13 cellular contexts compared by ENCODE assay signal in the genomic region with DNA sequence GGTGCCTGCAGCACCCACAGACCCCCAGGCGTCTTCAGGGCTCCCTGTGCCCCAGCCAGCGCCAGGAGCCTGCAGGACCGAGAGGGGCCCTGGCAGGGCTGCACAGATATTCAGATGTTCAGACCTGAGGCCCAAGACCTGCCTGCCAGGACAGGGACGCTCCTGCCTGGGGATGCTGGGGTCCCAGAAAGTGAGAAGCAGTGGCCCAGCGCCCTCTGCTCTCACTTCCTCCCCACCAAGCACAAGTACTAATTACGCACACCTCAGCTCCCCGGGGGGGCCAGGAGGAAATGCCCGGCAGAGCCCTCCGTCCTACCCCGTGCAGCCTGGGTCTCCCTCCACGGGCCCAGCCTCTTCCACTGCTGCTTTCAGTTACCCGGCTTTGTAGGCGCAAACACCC. TPM values are rescaled to one million over a fixed set of nuclear protein-coding genes. Genes with fewer than 3 reads are reported as not detected.
DNase-seq lines count a peak whose midpoint lies in the region; ATAC-seq and TF ChIP-seq lines count a peak whose summit lies in the region.
"Had no signal": no experiment of that assay in that cellular context is flagged by ENCODE, and none has a peak within 500 bp of the region (broad histone marks: within the 10 kb centered on the region; RNA-seq: fewer than 3 reads in every experiment).

No MANE protein-coding gene starts in this region.

- no peaks in the 10 kb centered on the region for H3K79me2 ChIP-seq in hepatocyte

- H3K9me2 ChIP-seq in hepatocyte (replicated peaks; ENCODE audit: insufficient read depth), result no peaks in the 10 kb centered on the region

- no peak overlapping the region for H2AFZ ChIP-seq in hepatocyte

- CTCF ChIA-PET in activated B cell treated with CpG ODN at 0.5 μM for 24 hours (lab: Charles Lee), result interaction anchor here (0.9 to 1.6 kb wide), 4 partner anchors 9 to 46 kb away, joined by 3 to 5 read pairs (median 4); no protein-coding TSS in a partner anchor

- no peaks in the 10 kb centered on the region for H3K36me3 ChIP-seq in hepatocyte (replicated peaks; ENCODE audit: insufficient read depth, low read depth)
- H3K36me3 ChIP-seq: heart left ventricle had no signal

- TF ChIP-seq CTCF in activated B cell treated with CpG ODN at 0.5 μM for 24 hours (IDR thresholded peaks at IDR 0.05) (no peak), hepatocyte (IDR thresholded peaks at IDR 0.05; ENCODE audit: poor library complexity) (no peak)

- no peaks in the 10 kb centered on the region for H3K36me3 Mint-ChIP-seq in activated B cell treated with CpG ODN at 0.5 μM for 24 hours (ENCODE audit: low read depth)

- no peak overlapping the region for H3K27ac ChIP-seq in hepatocyte
- H3K27ac ChIP-seq: heart left ventricle had no signal

- DNase-seq in CD1c-positive myeloid dendritic cell (ENCODE audit: extremely low spot score) (peak; percentile 55), GM19238 (ENCODE audit: insufficient read length, low spot score) (peak; percentile 74), activated B cell treated with CpG ODN at 0.5 μM for 24 hours (peak; percentile 72), hepatocyte (ENCODE audit: low spot score) (no peak), NCI-H526 treated with DMSO at 0.1 percent for 48 hours (lab: John Stamatoyannopoulos, UW) (no peak), islet precursor cell (no peak)
- no peak for DNase-seq in effector CD4-positive, alpha-beta T cell
- DNase-seq: activated CD4-positive, alpha-beta memory T cell treated with anti-CD3 and anti-CD28 coated beads, Interleukin-2, amount 10 ng/mL, durations not matched to agents 7 days and 5 days; heart left ventricle; stimulated activated CD4-positive, alpha-beta T cell treated with anti-CD3 and anti-CD28 coated beads, Interleukin-4, amount 100 ng/mL, for 4 hours had no signal

- H3K4me1 ChIP-seq in hepatocyte (ENCODE audit: insufficient read depth), result peaks cover 4% of the 10 kb centered on the region

- no peaks in the 10 kb centered on the region for H4K20me1 ChIP-seq in hepatocyte (ENCODE audit: insufficient read depth, poor library complexity, severe bottlenecking)

- peaks cover 97% of the 10 kb centered on the region for H3K4me1 Mint-ChIP-seq in activated B cell treated with CpG ODN at 0.5 μM for 24 hours

- no peaks in the 10 kb centered on the region for H3K27me3 ChIP-seq in hepatocyte

- POLR2A ChIA-PET in activated B cell treated with CpG ODN at 0.5 μM for 24 hours (lab: Charles Lee), result interaction anchor here (0.5 to 9.8 kb wide), 10 partner anchors 9 to 945 kb away, joined by 3 to 182 read pairs (median 4); a partner anchor contains a TSS

- no peaks in the 10 kb centered on the region for H3K27me3 Mint-ChIP-seq in activated B cell treated with CpG ODN at 0.5 μM for 24 hours

- peak; percentile 28 for ATAC-seq in HG03103 (IDR thresholded peaks at IDR 0.05; ENCODE audit: low read depth, unreplicated experiment)
- ATAC-seq in activated B cell treated with CpG ODN at 0.5 μM for 24 hours (ENCODE audit: low read depth), result peak; percentile 49

- peak overlapping the region; percentile 98 for H3K27ac Mint-ChIP-seq in activated B cell treated with CpG ODN at 0.5 μM for 24 hours
- H3K27ac Mint-ChIP-seq: activated CD4-positive, alpha-beta memory T cell treated with anti-CD3 and anti-CD28 coated beads, Interleukin-2, amount 10 ng/mL, durations not matched to agents 7 days and 5 days had no signal

- H3K4me3 ChIP-seq in hepatocyte, result no peak overlapping the region
- H3K4me3 ChIP-seq: heart left ventricle had no signal

- intact Hi-C loops in activated B cell treated with CpG ODN at 0.5 μM for 24 hours (cut with micrococcal nuclease), result loop anchor here (1.0 kb wide), 4 partner anchors 10 to 92 kb away; a partner anchor contains a TSS

- peak overlapping the region; percentile 76 for H3K4me3 Mint-ChIP-seq in activated B cell treated with CpG ODN at 0.5 μM for 24 hours
- H3K4me3 Mint-ChIP-seq: activated CD4-positive, alpha-beta memory T cell treated with anti-CD3 and anti-CD28 coated beads, Interleukin-2, amount 10 ng/mL, durations not matched to agents 7 days and 5 days had no signal

- 87% methylated on average over 13 of the region's 13 CpGs for WGBS in hepatocyte (ENCODE audit: low lambda C conversion rate, missing lambda C conversion rate)

- H3K9me3 Mint-ChIP-seq in activated B cell treated with CpG ODN at 0.5 μM for 24 hours, result no peaks in the 10 kb centered on the region
- H3K9me3 Mint-ChIP-seq: activated CD4-positive, alpha-beta memory T cell treated with anti-CD3 and anti-CD28 coated beads, Interleukin-2, amount 10 ng/mL, durations not matched to agents 7 days and 5 days had no signal

- no peaks in the 10 kb centered on the region for H3K9me3 ChIP-seq in hepatocyte (ENCODE audit: low read depth)

- H3K4me2 ChIP-seq in hepatocyte, result no peak overlapping the region

RNA-seq across cellular contexts. Expression of a gene that starts 28.8 kb away (rescaled TPM):
- total RNA-seq in activated B cell treated with CpG ODN at 0.5 μM for 24 hours (38.6 and 47.2 TPM in 2 replicates), hepatocyte (24.2 and 31.6 TPM in 2 replicates)
- 23.8 and 34.0 TPM in 2 replicates for polyA plus RNA-seq in hepatocyte

RNA-seq across cellular contexts. Expression of a gene that starts 56.0 kb away (rescaled TPM):
- total RNA-seq in activated B cell treated with CpG ODN at 0.5 μM for 24 hours, result not detected in 2 replicates
- 1.8 and 4.3 TPM in 2 replicates for total RNA-seq in hepatocyte
- 2.1 and 2.2 TPM in 2 replicates for polyA plus RNA-seq in hepatocyte
- total RNA-seq: activated CD4-positive, alpha-beta memory T cell treated with anti-CD3 and anti-CD28 coated beads, Interleukin-2, amount 10 ng/mL, durations not matched to agents 7 days and 5 days; lung microvascular endothelial cell; subcutaneous adipose tissue had no signal

Comparison
In these comparisons a context has a peak if more than half of its experiments do, and no peak if none do; other contexts are left out.
1. DNase-seq: peak in CD1c-positive myeloid dendritic cell (single experiment), GM19238 (single experiment) and activated B cell treated with CpG ODN at 0.5 μM for 24 hours (single experiment); none in hepatocyte (single experiment), NCI-H526 treated with DMSO at 0.1 percent for 48 hours (single experiment), effector CD4-positive, alpha-beta T cell (single experiment) and islet precursor cell (single experiment).